In genomic region chr3:119211193-119211592, GRCh38 we compare ENCODE assay signal across 35 cellular contexts. TPM values are rescaled to one million over a fixed set of nuclear protein-coding genes. Genes with fewer than 3 reads are reported as not detected.
DNase-seq lines count a peak whose midpoint lies in the region; ATAC-seq, FAIRE-seq and TF ChIP-seq lines count a peak whose summit lies in the region.
"Had no signal": no experiment of that assay in that cellular context is flagged by ENCODE, and none has a peak within 500 bp of the region (broad histone marks: within the 10 kb centered on the region; RNA-seq: fewer than 3 reads in every experiment).

No MANE protein-coding gene starts in this region.

- no peak overlapping the region for H3K9ac ChIP-seq in endodermal cell (ENCODE audit: extremely low read depth, low read length, poor library complexity, severe bottlenecking)

- POLR2A ChIA-PET in A673 (lab: Charles Lee; ENCODE audit: low non-redundant PET): no interaction called here

- H3K36me3 Mint-ChIP-seq in endodermal cell (ENCODE audit: low read depth): peaks cover 61% of the 10 kb centered on the region

- peak; percentile 93 for FAIRE-seq in RCC 7860 (lab: Jason Lieb, UNC)
- FAIRE-seq: D721Med, HTR-8/SVneo had no signal

- H3K9me3 ChIP-seq in endodermal cell (ENCODE audit: control insufficient read depth, low read length): no peaks in the 10 kb centered on the region
- H3K9me3 ChIP-seq in mucosa of descending colon: no peaks in the 10 kb centered on the region
- H3K9me3 ChIP-seq in A673 (ENCODE audit: low read depth, low read length, poor library complexity, severe bottlenecking): no peaks in the 10 kb centered on the region
- no peaks in the 10 kb centered on the region for H3K9me3 ChIP-seq in testis
- H3K9me3 ChIP-seq: esophagus squamous epithelium, prostate gland, SJSA1, tibial nerve had no signal

- ATAC-seq in mucosa of descending colon (peak; percentile 84), HG02981 (IDR thresholded peaks at IDR 0.05; ENCODE audit: unreplicated experiment) (no peak)
- ATAC-seq: foreskin keratinocyte, GM23338, left cardiac atrium, sciatic nerve had no signal

- peaks cover 74% of the 10 kb centered on the region for H3K36me3 ChIP-seq in endodermal cell (ENCODE audit: control insufficient read depth, insufficient read depth, low read length)
- no peaks in the 10 kb centered on the region for H3K36me3 ChIP-seq in mucosa of descending colon (ENCODE audit: low read depth)
- peaks cover 4% of the 10 kb centered on the region for H3K36me3 ChIP-seq in A673 (ENCODE audit: insufficient read depth, low read length, poor library complexity, severe bottlenecking)
- H3K36me3 ChIP-seq in testis (ENCODE audit: low read depth, missing control alignments): no peaks in the 10 kb centered on the region
- H3K36me3 ChIP-seq: prostate gland had no signal

- H3K4me3 ChIP-seq in endodermal cell (ENCODE audit: low read length) (peak overlapping the region; percentile 26), mucosa of descending colon (no peak overlapping the region), A673 (ENCODE audit: low read depth, low read length, poor library complexity, severe bottlenecking) (no peak overlapping the region), testis (no peak overlapping the region)
- H3K4me3 ChIP-seq: esophagus squamous epithelium, GM23338, prostate gland, SJSA1, tibial nerve had no signal

- WGBS in endodermal cell (ENCODE audit: insufficient coverage in 1 of 2, insufficient read length in 1 of 2), 2 experiments: 6 to 19% methylated on average over 4 of the region's 4 CpGs
- WGBS in testis, 2 donors: 57 to 59% methylated on average over 4 of the region's 4 CpGs

- peaks cover 65% of the 10 kb centered on the region for H3K4me1 Mint-ChIP-seq in endodermal cell

- H3K27ac Mint-ChIP-seq in endodermal cell: peak overlapping the region; percentile 42
- H3K27ac Mint-ChIP-seq: activated CD4-positive, alpha-beta memory T cell treated with anti-CD3 and anti-CD28 coated beads, Interleukin-2, amount 10 ng/mL, durations not matched to agents 7 days and 5 days; GM23338 had no signal

- no peaks in the 10 kb centered on the region for H3K27me3 Mint-ChIP-seq in endodermal cell (ENCODE audit: insufficient read depth)
- H3K27me3 Mint-ChIP-seq: activated CD4-positive, alpha-beta memory T cell treated with anti-CD3 and anti-CD28 coated beads, Interleukin-2, amount 10 ng/mL, durations not matched to agents 7 days and 5 days had no signal

- TF ChIP-seq CTCF in endodermal cell (conservative IDR thresholded peaks at IDR 0.05): no peak
- no peak for TF ChIP-seq CTCF in mucosa of descending colon (IDR thresholded peaks at IDR 0.05)
- TF ChIP-seq CTCF in A673 (conservative IDR thresholded peaks at IDR 0.05; ENCODE audit: low read depth, low read length): no peak
- TF ChIP-seq CTCF in testis (IDR thresholded peaks at IDR 0.05): no peak

- intact Hi-C loops in mucosa of descending colon (cut with DNase I, micrococcal nuclease) (no loop called here), A673 (cut with micrococcal nuclease; ENCODE audit: unreplicated experiment) (no loop called here), testis (cut with DNase I; ENCODE audit: low total_unique reads) (no loop called here)

- H3K4me1 ChIP-seq in endodermal cell (ENCODE audit: control insufficient read depth, insufficient read depth, low read length): peaks cover 30% of the 10 kb centered on the region
- no peaks in the 10 kb centered on the region for H3K4me1 ChIP-seq in mucosa of descending colon (ENCODE audit: low read depth)
- no peaks in the 10 kb centered on the region for H3K4me1 ChIP-seq in A673 (ENCODE audit: insufficient read depth, low read length, poor library complexity, severe bottlenecking)
- H3K4me1 ChIP-seq in testis: no peaks in the 10 kb centered on the region
- H3K4me1 ChIP-seq: prostate gland, SJSA1 had no signal

- no peaks in the 10 kb centered on the region for H3K9me3 Mint-ChIP-seq in endodermal cell
- H3K9me3 Mint-ChIP-seq: activated CD4-positive, alpha-beta memory T cell treated with anti-CD3 and anti-CD28 coated beads, Interleukin-2, amount 10 ng/mL, durations not matched to agents 7 days and 5 days; GM23338 had no signal

- no peak overlapping the region for H3K4me3 Mint-ChIP-seq in endodermal cell
- H3K4me3 Mint-ChIP-seq: activated CD4-positive, alpha-beta memory T cell treated with anti-CD3 and anti-CD28 coated beads, Interleukin-2, amount 10 ng/mL, durations not matched to agents 7 days and 5 days; GM23338 had no signal

- H3K27me3 ChIP-seq in endodermal cell (ENCODE audit: control insufficient read depth, insufficient read depth, low read length, poor library complexity, severe bottlenecking) (no peaks in the 10 kb centered on the region), A673 (replicated peaks; ENCODE audit: insufficient read depth, low read depth, low read length, poor library complexity) (no peaks in the 10 kb centered on the region), testis (no peaks in the 10 kb centered on the region)
- H3K27me3 ChIP-seq: esophagus squamous epithelium, foreskin keratinocyte, SJSA1, tibial nerve had no signal

- CTCF ChIA-PET in A673 (lab: Charles Lee): interaction anchor here (0.7 kb wide), 1 partner anchor 433 kb away, joined by 7 read pairs; no protein-coding TSS in a partner anchor

- H3K27ac ChIP-seq in endodermal cell (ENCODE audit: low read depth, low read length): peak overlapping the region; percentile 45
- no peak overlapping the region for H3K27ac ChIP-seq in A673 (ENCODE audit: low read depth, low read length, poor library complexity, severe bottlenecking)
- no peak overlapping the region for H3K27ac ChIP-seq in testis
- H3K27ac ChIP-seq: C4-2B, esophagus squamous epithelium, foreskin keratinocyte, prostate gland, SJSA1, tibial nerve had no signal

- BruUV-seq in A673 (replicated peaks; lab: Mats Ljungman, UMichigan): no TSS peak

- DNase-seq in RCC 7860 (ENCODE audit: low spot score): peak; percentile 74
- peak; percentile 61 for DNase-seq in endodermal cell
- DNase-seq in mucosa of descending colon: peak in 1 of 3 donors; percentile 15
- no peak for DNase-seq in stimulated activated CD4-positive, alpha-beta T cell treated with anti-CD3 and anti-CD28 coated beads, Interleukin-4, amount 100 ng/mL, for 1 hour
- DNase-seq in A673 (ENCODE audit: low spot score): no peak
- DNase-seq in testis: no peak
- DNase-seq: activated CD4-positive, alpha-beta memory T cell treated with anti-CD3 and anti-CD28 coated beads, Interleukin-2, amount 10 ng/mL, durations not matched to agents 7 days and 5 days; activated CD4-positive, alpha-beta T cell treated with anti-CD3 and anti-CD28 coated beads for 1 hour; activated CD8-positive, alpha-beta memory T cell treated with anti-CD3 and anti-CD28 coated beads, Interleukin-2, amount 50 U/mL, for 4 hours; activated naive CD4-positive, alpha-beta T cell treated with Interleukin-2 at 50 U/mL for 16 hours; DND-41; esophagus squamous epithelium; foreskin keratinocyte; GF-D8; KG1; left cardiac atrium; NCI-H1092 treated with DMSO at 0.1 percent for 48 hours; NCI-H1694 treated with DMSO at 0.1 percent for 48 hours; NCI-H2171; NCI-H510A; RPMI8226; stimulated activated CD4-positive, alpha-beta T cell treated with anti-CD3 and anti-CD28 coated beads, Interleukin-12 subunit alpha, Interleukin-12 subunit beta, amount 100 ng/mL, for 4 hours; stimulated activated CD4-positive, alpha-beta T cell treated with anti-CD3 and anti-CD28 coated beads, Interleukin-4, amount 100 ng/mL, for 24 hours had no signal

- no peak for TF ChIP-seq POLR2A in testis (IDR thresholded peaks at IDR 0.05)

RNA-seq across cellular contexts. Expression of gene B4GALT4, which starts 29.5 kb away (rescaled TPM):
- total RNA-seq in endodermal cell (100 to 1,000 TPM; 141 to 145 TPM), mucosa of descending colon (10 to 100 TPM; 35.0 to 73.9 (median 58.9) TPM), A673 (2021) (9.9 and 10.8 TPM in 2 replicates), testis (10 to 100 TPM; 13.5 to 19.4 TPM)
- 41.8 TPM for polyA plus RNA-seq in endodermal cell (2013, experiment 1 of 2)
- 44.8 TPM for polyA plus RNA-seq in endodermal cell (2013, experiment 2 of 2)
- 17.7 TPM for polyA plus RNA-seq in testis (ENCODE audit: insufficient read depth, low read depth, low replicate concordance)

RNA-seq across cellular contexts. Expression of gene UPK1B, which starts 37.8 kb away (rescaled TPM):
- total RNA-seq in endodermal cell (10 to 100 TPM in 1 of 2 donors, 1 to 10 TPM in 1; 4.9 to 11.3 TPM), mucosa of descending colon (not detected), A673 (2021) (not detected in 2 replicates), testis (under 1 TPM; 0.50 to 0.79 TPM)
- polyA plus RNA-seq in endodermal cell (2013, experiment 1 of 2): 1.4 TPM
- polyA plus RNA-seq in endodermal cell (2013, experiment 2 of 2): 1.9 TPM
- polyA plus RNA-seq in testis (ENCODE audit: insufficient read depth, low read depth, low replicate concordance): 2.2 TPM
- total RNA-seq: activated CD4-positive, alpha-beta memory T cell treated with anti-CD3 and anti-CD28 coated beads, Interleukin-2, amount 10 ng/mL, durations not matched to agents 7 days and 5 days; dermis microvascular lymphatic vessel endothelial cell; MCF 10A; myocyte; prostate gland; tibial nerve had no signal

Comparison
In these comparisons a context has a peak if more than half of its experiments do, and no peak if none do; other contexts are left out.
1. DNase-seq: peak in RCC 7860 (single experiment) and endodermal cell (single experiment); none in stimulated activated CD4-positive, alpha-beta T cell treated with anti-CD3 and anti-CD28 coated beads, Interleukin-4, amount 100 ng/mL, for 1 hour (single experiment), A673 (single experiment) and testis (single experiment).